Comparison of ENCODE assay signal across 2 cellular contexts in the genomic region with DNA sequence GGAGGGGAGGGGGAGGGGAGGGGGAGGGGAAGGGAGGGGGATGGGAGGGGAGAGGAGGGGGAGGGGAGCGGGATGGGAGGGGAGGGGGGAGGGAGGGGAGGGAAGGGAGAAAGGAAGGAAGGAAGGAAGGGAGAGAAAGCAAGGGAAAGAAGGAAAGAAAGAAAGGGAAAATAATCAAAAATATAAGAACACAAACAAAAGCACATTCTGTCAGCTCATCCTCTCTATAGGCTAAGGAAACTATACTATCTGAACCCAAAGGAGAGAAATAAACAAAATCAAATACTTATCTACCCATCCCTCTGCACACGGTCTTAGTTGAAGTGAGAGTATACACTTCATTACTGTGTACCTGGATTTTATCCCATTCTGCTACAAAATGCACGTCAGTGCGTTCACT.
TF ChIP-seq lines count a peak whose summit lies in the region.

No MANE protein-coding gene starts in this region.

TF ChIP-seq in HepG2, 621 proteins besides CTCF, POLR2A, EP300 and RAD21:
- TF ChIP-seq PCBP1 (IDR thresholded peaks at IDR 0.05; ENCODE audit: borderline replicate concordance, low read depth, low read length): 0 out of 2 replicates have a peak, but pooled peaks have one; percentile 51
- TF ChIP-seq, protein P1, sequence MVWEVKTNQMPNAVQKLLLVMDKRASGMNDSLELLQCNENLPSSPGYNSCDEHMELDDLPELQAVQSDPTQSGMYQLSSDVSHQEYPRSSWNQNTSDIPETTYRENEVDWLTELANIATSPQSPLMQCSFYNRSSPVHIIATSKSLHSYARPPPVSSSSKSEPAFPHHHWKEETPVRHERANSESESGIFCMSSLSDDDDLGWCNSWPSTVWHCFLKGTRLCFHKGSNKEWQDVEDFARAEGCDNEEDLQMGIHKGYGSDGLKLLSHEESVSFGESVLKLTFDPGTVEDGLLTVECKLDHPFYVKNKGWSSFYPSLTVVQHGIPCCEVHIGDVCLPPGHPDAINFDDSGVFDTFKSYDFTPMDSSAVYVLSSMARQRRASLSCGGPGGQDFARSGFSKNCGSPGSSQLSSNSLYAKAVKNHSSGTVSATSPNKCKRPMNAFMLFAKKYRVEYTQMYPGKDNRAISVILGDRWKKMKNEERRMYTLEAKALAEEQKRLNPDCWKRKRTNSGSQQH (CRISPR knock-in tag; IDR thresholded peaks at IDR 0.05; ENCODE audit: low read depth): no peak
- TF ChIP-seq HNRNPK (IDR thresholded peaks at IDR 0.05; ENCODE audit: low read depth, low read length, poor library complexity, severe bottlenecking): peak; percentile 87

TF ChIP-seq in H1, 55 proteins besides CTCF, POLR2A, EP300 and RAD21:
- TF ChIP-seq SP4 (IDR thresholded peaks at IDR 0.05; ENCODE audit: low read length): no peak
- no peak for TF ChIP-seq TBP (IDR thresholded peaks at IDR 0.05; ENCODE audit: low read depth, low read length)
- no peak for TF ChIP-seq HDAC2 (IDR thresholded peaks at IDR 0.05; ENCODE audit: borderline replicate concordance in 1 of 2, low read depth in 2 of 2, low read length in 2 of 2)
- TF ChIP-seq, protein P2, sequence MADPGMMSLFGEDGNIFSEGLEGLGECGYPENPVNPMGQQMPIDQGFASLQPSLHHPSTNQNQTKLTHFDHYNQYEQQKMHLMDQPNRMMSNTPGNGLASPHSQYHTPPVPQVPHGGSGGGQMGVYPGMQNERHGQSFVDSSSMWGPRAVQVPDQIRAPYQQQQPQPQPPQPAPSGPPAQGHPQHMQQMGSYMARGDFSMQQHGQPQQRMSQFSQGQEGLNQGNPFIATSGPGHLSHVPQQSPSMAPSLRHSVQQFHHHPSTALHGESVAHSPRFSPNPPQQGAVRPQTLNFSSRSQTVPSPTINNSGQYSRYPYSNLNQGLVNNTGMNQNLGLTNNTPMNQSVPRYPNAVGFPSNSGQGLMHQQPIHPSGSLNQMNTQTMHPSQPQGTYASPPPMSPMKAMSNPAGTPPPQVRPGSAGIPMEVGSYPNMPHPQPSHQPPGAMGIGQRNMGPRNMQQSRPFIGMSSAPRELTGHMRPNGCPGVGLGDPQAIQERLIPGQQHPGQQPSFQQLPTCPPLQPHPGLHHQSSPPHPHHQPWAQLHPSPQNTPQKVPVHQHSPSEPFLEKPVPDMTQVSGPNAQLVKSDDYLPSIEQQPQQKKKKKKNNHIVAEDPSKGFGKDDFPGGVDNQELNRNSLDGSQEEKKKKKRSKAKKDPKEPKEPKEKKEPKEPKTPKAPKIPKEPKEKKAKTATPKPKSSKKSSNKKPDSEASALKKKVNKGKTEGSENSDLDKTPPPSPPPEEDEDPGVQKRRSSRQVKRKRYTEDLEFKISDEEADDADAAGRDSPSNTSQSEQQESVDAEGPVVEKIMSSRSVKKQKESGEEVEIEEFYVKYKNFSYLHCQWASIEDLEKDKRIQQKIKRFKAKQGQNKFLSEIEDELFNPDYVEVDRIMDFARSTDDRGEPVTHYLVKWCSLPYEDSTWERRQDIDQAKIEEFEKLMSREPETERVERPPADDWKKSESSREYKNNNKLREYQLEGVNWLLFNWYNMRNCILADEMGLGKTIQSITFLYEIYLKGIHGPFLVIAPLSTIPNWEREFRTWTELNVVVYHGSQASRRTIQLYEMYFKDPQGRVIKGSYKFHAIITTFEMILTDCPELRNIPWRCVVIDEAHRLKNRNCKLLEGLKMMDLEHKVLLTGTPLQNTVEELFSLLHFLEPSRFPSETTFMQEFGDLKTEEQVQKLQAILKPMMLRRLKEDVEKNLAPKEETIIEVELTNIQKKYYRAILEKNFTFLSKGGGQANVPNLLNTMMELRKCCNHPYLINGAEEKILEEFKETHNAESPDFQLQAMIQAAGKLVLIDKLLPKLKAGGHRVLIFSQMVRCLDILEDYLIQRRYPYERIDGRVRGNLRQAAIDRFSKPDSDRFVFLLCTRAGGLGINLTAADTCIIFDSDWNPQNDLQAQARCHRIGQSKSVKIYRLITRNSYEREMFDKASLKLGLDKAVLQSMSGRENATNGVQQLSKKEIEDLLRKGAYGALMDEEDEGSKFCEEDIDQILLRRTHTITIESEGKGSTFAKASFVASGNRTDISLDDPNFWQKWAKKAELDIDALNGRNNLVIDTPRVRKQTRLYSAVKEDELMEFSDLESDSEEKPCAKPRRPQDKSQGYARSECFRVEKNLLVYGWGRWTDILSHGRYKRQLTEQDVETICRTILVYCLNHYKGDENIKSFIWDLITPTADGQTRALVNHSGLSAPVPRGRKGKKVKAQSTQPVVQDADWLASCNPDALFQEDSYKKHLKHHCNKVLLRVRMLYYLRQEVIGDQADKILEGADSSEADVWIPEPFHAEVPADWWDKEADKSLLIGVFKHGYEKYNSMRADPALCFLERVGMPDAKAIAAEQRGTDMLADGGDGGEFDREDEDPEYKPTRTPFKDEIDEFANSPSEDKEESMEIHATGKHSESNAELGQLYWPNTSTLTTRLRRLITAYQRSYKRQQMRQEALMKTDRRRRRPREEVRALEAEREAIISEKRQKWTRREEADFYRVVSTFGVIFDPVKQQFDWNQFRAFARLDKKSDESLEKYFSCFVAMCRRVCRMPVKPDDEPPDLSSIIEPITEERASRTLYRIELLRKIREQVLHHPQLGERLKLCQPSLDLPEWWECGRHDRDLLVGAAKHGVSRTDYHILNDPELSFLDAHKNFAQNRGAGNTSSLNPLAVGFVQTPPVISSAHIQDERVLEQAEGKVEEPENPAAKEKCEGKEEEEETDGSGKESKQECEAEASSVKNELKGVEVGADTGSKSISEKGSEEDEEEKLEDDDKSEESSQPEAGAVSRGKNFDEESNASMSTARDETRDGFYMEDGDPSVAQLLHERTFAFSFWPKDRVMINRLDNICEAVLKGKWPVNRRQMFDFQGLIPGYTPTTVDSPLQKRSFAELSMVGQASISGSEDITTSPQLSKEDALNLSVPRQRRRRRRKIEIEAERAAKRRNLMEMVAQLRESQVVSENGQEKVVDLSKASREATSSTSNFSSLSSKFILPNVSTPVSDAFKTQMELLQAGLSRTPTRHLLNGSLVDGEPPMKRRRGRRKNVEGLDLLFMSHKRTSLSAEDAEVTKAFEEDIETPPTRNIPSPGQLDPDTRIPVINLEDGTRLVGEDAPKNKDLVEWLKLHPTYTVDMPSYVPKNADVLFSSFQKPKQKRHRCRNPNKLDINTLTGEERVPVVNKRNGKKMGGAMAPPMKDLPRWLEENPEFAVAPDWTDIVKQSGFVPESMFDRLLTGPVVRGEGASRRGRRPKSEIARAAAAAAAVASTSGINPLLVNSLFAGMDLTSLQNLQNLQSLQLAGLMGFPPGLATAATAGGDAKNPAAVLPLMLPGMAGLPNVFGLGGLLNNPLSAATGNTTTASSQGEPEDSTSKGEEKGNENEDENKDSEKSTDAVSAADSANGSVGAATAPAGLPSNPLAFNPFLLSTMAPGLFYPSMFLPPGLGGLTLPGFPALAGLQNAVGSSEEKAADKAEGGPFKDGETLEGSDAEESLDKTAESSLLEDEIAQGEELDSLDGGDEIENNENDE (IDR thresholded peaks at IDR 0.05; ENCODE audit: insufficient replicate concordance, low read length): no peak
- no peak for TF ChIP-seq FOSL1 (IDR thresholded peaks at IDR 0.05; ENCODE audit: insufficient read depth, low read depth, low read length)
- no peak for TF ChIP-seq KDM5A (IDR thresholded peaks at IDR 0.05; ENCODE audit: low read length)
- TF ChIP-seq PHF8 (conservative IDR thresholded peaks at IDR 0.05; ENCODE audit: low read depth, low read length): no peak
- TF ChIP-seq, protein P3, sequence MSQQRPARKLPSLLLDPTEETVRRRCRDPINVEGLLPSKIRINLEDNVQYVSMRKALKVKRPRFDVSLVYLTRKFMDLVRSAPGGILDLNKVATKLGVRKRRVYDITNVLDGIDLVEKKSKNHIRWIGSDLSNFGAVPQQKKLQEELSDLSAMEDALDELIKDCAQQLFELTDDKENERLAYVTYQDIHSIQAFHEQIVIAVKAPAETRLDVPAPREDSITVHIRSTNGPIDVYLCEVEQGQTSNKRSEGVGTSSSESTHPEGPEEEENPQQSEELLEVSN (IDR thresholded peaks at IDR 0.05): no peak
- no peak for TF ChIP-seq JUND (IDR thresholded peaks at IDR 0.05; ENCODE audit: low read length)
TF ChIP-seq in H1: peak in this region for 0.
